ENCODE assay signal across 2 cellular contexts in genomic region chr11:67556244-67556643, GRCh38.
TF ChIP-seq lines count a peak whose summit lies in the region.

No MANE protein-coding gene starts in this region.

TF ChIP-seq in K562, 482 proteins besides CTCF, POLR2A, EP300 and RAD21:
- no peak for TF ChIP-seq ZNF785 (CRISPR knock-in tag; IDR thresholded peaks at IDR 0.05)
- TF ChIP-seq PKNOX1 (IDR thresholded peaks at IDR 0.05), result no peak
- no peak for TF ChIP-seq ZFP30 (CRISPR knock-in tag; IDR thresholded peaks at IDR 0.05; ENCODE audit: borderline replicate concordance)
- TF ChIP-seq RBM25 (IDR thresholded peaks at IDR 0.05; ENCODE audit: low read depth, low read length, severe bottlenecking), result peak; percentile 38
- TF ChIP-seq, protein P1, sequence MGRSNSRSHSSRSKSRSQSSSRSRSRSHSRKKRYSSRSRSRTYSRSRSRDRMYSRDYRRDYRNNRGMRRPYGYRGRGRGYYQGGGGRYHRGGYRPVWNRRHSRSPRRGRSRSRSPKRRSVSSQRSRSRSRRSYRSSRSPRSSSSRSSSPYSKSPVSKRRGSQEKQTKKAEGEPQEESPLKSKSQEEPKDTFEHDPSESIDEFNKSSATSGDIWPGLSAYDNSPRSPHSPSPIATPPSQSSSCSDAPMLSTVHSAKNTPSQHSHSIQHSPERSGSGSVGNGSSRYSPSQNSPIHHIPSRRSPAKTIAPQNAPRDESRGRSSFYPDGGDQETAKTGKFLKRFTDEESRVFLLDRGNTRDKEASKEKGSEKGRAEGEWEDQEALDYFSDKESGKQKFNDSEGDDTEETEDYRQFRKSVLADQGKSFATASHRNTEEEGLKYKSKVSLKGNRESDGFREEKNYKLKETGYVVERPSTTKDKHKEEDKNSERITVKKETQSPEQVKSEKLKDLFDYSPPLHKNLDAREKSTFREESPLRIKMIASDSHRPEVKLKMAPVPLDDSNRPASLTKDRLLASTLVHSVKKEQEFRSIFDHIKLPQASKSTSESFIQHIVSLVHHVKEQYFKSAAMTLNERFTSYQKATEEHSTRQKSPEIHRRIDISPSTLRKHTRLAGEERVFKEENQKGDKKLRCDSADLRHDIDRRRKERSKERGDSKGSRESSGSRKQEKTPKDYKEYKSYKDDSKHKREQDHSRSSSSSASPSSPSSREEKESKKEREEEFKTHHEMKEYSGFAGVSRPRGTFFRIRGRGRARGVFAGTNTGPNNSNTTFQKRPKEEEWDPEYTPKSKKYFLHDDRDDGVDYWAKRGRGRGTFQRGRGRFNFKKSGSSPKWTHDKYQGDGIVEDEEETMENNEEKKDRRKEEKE (IDR thresholded peaks at IDR 0.05; ENCODE audit: borderline replicate concordance in 1 of 2, control insufficient read depth in 1 of 2, low read depth in 2 of 2, low read length in 1 of 2), result no peak
- no peak for TF ChIP-seq ESRRB (CRISPR knock-in tag; IDR thresholded peaks at IDR 0.05; ENCODE audit: borderline replicate concordance)
- peak; percentile 94 for TF ChIP-seq ZNF134 (CRISPR knock-in tag; conservative IDR thresholded peaks at IDR 0.05)
- no peak for TF ChIP-seq USF2 (CRISPR knock-in tag; IDR thresholded peaks at IDR 0.05)
- no peak for TF ChIP-seq ZNF431 (CRISPR knock-in tag; IDR thresholded peaks at IDR 0.05)
TF ChIP-seq in K562: peak in this region for 2.

TF ChIP-seq in SK-N-SH, 30 proteins besides CTCF, POLR2A, EP300 and RAD21:
- TF ChIP-seq TEAD4 (IDR thresholded peaks at IDR 0.05; ENCODE audit: borderline replicate concordance, insufficient read depth), result no peak
- TF ChIP-seq, protein P2, sequence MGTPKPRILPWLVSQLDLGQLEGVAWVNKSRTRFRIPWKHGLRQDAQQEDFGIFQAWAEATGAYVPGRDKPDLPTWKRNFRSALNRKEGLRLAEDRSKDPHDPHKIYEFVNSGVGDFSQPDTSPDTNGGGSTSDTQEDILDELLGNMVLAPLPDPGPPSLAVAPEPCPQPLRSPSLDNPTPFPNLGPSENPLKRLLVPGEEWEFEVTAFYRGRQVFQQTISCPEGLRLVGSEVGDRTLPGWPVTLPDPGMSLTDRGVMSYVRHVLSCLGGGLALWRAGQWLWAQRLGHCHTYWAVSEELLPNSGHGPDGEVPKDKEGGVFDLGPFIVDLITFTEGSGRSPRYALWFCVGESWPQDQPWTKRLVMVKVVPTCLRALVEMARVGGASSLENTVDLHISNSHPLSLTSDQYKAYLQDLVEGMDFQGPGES (IDR thresholded peaks at IDR 0.05; ENCODE audit: low read depth, low read length), result no peak
- no peak for TF ChIP-seq POLR2AphosphoS5 (IDR thresholded peaks at IDR 0.05; ENCODE audit: low read depth, low read length)
- TF ChIP-seq FOXJ3 (CRISPR knock-in tag; IDR thresholded peaks at IDR 0.05), result no peak
- TF ChIP-seq FOXM1 (IDR thresholded peaks at IDR 0.05; ENCODE audit: low read depth), result no peak
- TF ChIP-seq YY1 (IDR thresholded peaks at IDR 0.05; ENCODE audit: low read depth), result no peak
- TF ChIP-seq MXI1 (IDR thresholded peaks at IDR 0.05; ENCODE audit: low read depth, low read length), result no peak
